ENCODE assay signal across 8 cellular contexts in the genomic region with DNA sequence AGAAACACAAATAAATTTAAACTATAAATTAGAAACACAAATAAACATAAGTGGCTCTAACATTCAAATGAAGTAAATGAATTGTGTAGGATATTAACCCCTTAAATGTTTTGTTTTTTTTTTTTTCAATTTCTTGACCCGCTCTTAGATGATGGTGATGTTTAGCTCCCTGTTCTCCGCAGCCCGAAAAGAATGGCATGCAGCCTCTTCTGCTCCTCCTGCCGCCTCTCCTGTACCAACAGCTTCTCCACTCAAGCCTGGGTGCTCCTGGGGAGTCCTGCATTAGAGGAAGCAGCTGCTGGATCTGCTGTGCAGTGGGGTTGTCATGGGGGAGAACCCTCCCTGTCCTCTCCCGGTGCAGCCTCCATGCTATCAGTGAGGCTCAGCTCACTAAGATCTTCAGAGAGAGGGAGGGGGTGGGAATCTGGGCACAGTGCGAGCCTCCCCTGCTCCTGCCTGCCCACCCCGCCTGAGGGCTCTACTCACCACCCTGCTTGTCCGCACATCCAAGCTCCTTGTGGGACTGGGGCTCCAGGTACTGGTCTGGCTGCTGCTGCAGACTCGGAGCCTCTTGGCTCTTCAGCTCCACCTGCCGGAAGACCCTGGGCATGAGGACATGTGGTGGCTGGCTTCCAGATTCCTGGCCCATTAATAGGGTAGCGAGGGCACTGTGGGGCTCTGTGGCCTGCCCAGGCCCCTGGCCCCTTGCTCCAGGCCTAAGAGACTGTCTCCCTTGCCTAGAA. TPM values are rescaled to one million over a fixed set of nuclear protein-coding genes. Genes with fewer than 3 reads are reported as not detected.
A peak's percentile ranks its signal among the peaks of the same experiment; 100 is the strongest.
DNase-seq lines count a peak whose midpoint lies in the region; ATAC-seq and TF ChIP-seq lines count a peak whose summit lies in the region.
"Not testable (repeated sequence)": the region's sequence is repeated elsewhere in the genome, so short reads cannot be mapped to it uniquely, and the experiment has no call there.

No MANE protein-coding gene starts in this region.

- CTCF ChIA-PET in activated CD4-positive, alpha-beta T cell treated with anti-CD3 and anti-CD28 coated beads for 36 hours (lab: Charles Lee) = not testable (repeated sequence)

- intact Hi-C loops in activated CD4-positive, alpha-beta T cell treated with anti-CD3 and anti-CD28 coated beads for 36 hours (cut with DNase I, micrococcal nuclease); colonic mucosa (cut with DNase I): not testable (repeated sequence)

- H3K9me3 Mint-ChIP-seq in activated CD4-positive, alpha-beta T cell treated with anti-CD3 and anti-CD28 coated beads for 36 hours (ENCODE audit: low read depth) = not testable (repeated sequence)

- 47% methylated on average over 10 of the region's 11 CpGs for WGBS in hepatocyte (ENCODE audit: low lambda C conversion rate, missing lambda C conversion rate)

- peak; percentile 28 for TF ChIP-seq CTCF in AG09309 (IDR thresholded peaks at IDR 0.05; ENCODE audit: control insufficient read depth, insufficient read depth, low read depth, low read length, missing control alignments)
- peak; percentile 37; the same call in 1 of the 2 replicates for TF ChIP-seq CTCF in GM12875 (IDR thresholded peaks at IDR 0.05; ENCODE audit: borderline replicate concordance, insufficient read depth, low read depth, low read length)
- peak; percentile 33 for TF ChIP-seq CTCF in colonic mucosa (IDR thresholded peaks at IDR 0.05)
- TF ChIP-seq CTCF in hepatocyte (IDR thresholded peaks at IDR 0.05; ENCODE audit: poor library complexity) = peak; percentile 41
- TF ChIP-seq CTCF in parathyroid adenoma (IDR thresholded peaks at IDR 0.05) = peak; percentile 29

- H3K4me2 ChIP-seq in hepatocyte; parathyroid adenoma (ENCODE audit: low read length): not testable (repeated sequence)

- H3K79me2 ChIP-seq in hepatocyte, parathyroid adenoma: not testable (repeated sequence)

- not testable (repeated sequence) for H3K27ac Mint-ChIP-seq in activated CD4-positive, alpha-beta T cell treated with anti-CD3 and anti-CD28 coated beads for 36 hours

- H3K36me3 ChIP-seq in colonic mucosa; hepatocyte (replicated peaks; ENCODE audit: insufficient read depth, low read depth); parathyroid adenoma (ENCODE audit: control insufficient read depth, insufficient read depth, low read length): not testable (repeated sequence)

- H3K4me1 ChIP-seq in colonic mucosa; hepatocyte (ENCODE audit: insufficient read depth); parathyroid adenoma: not testable (repeated sequence)

- not testable (repeated sequence) for H3K4me3 ChIP-seq in AG09309 (ENCODE audit: control insufficient read depth, low read depth, low read length); GM12875 (ENCODE audit: low read depth, low read length); colonic mucosa; hepatocyte; parathyroid adenoma (ENCODE audit: low read depth, low read length)

- ATAC-seq in activated CD4-positive, alpha-beta T cell treated with anti-CD3 and anti-CD28 coated beads for 36 hours = not testable (repeated sequence)

- not testable (repeated sequence) for H3K27me3 ChIP-seq in colonic mucosa; hepatocyte; parathyroid adenoma (ENCODE audit: control insufficient read depth, insufficient read depth, low read length)

- POLR2A ChIA-PET in activated CD4-positive, alpha-beta T cell treated with anti-CD3 and anti-CD28 coated beads for 36 hours (lab: Charles Lee) = not testable (repeated sequence)

- not testable (repeated sequence) for H3K9me3 ChIP-seq in colonic mucosa; hepatocyte (ENCODE audit: low read depth); parathyroid adenoma (ENCODE audit: control insufficient read depth, low read length)

- H3K9ac ChIP-seq in colonic mucosa (ENCODE audit: low read depth in 2 of 2, low read length in 2 of 2); parathyroid adenoma: not testable (repeated sequence)

- not testable (repeated sequence) for H3K27me3 Mint-ChIP-seq in activated CD4-positive, alpha-beta T cell treated with anti-CD3 and anti-CD28 coated beads for 36 hours

- not testable (repeated sequence) for H3K4me1 Mint-ChIP-seq in activated CD4-positive, alpha-beta T cell treated with anti-CD3 and anti-CD28 coated beads for 36 hours

- H3K36me3 Mint-ChIP-seq in activated CD4-positive, alpha-beta T cell treated with anti-CD3 and anti-CD28 coated beads for 36 hours (ENCODE audit: low read depth) = not testable (repeated sequence)

- DNase-seq in AG09309 (ENCODE audit: low read depth); colonic mucosa; hepatocyte (ENCODE audit: low spot score): not testable (repeated sequence)
- DNase-seq in activated CD4-positive, alpha-beta T cell treated with anti-CD3 and anti-CD28 coated beads for 36 hours = peak; percentile 58
- DNase-seq in activated naive CD4-positive, alpha-beta T cell treated with Interleukin-2 at 50 U/mL for 16 hours = peak; percentile 21
- peak; percentile 17 for DNase-seq in stimulated activated CD8-positive, alpha-beta memory T cell treated with anti-CD3 and anti-CD28 coated beads, Interleukin-15, amount 100 ng/mL, for 24 hours (ENCODE audit: low read depth)

- H3K9me2 ChIP-seq in hepatocyte (replicated peaks; ENCODE audit: insufficient read depth) = not testable (repeated sequence)

- not testable (repeated sequence) for H3K4me3 Mint-ChIP-seq in activated CD4-positive, alpha-beta T cell treated with anti-CD3 and anti-CD28 coated beads for 36 hours

- H4K20me1 ChIP-seq in hepatocyte (ENCODE audit: insufficient read depth, poor library complexity, severe bottlenecking) = not testable (repeated sequence)

- not testable (repeated sequence) for H3K27ac ChIP-seq in colonic mucosa, hepatocyte, parathyroid adenoma

- not testable (repeated sequence) for H2AFZ ChIP-seq in hepatocyte, parathyroid adenoma

RNA-seq across cellular contexts. Expression of gene GOLGA6L10, which starts 6.5 kb away (rescaled TPM):
- total RNA-seq in activated CD4-positive, alpha-beta T cell treated with anti-CD3 and anti-CD28 coated beads for 36 hours = 1 to 10 TPM in 1 of 2 experiments, under 1 TPM in 1; 0.97 to 1.6 TPM
- total RNA-seq in colonic mucosa (1 to 10 TPM; 1.4 to 1.8 TPM), hepatocyte (0.28 and 1.3 TPM in 2 replicates)
- 0.65 and 1.0 TPM in 2 replicates for polyA plus RNA-seq in hepatocyte
